ENCODE assay signal across 8 cellular contexts in genomic region chr20:40265872-40266533, GRCh38.
DNase-seq lines count a peak whose midpoint lies in the region; ATAC-seq and TF ChIP-seq lines count a peak whose summit lies in the region.

No MANE protein-coding gene starts in this region.

- no peak overlapping the region for H3K4me3 Mint-ChIP-seq in endodermal cell

- TF ChIP-seq RAD21 in neural cell (conservative IDR thresholded peaks at IDR 0.05) = no peak

- H3K4me3 ChIP-seq in endodermal cell (ENCODE audit: low read length) (no peak overlapping the region), neural cell (ENCODE audit: low read length) (no peak overlapping the region)

- H3K9me3 ChIP-seq in endodermal cell (ENCODE audit: control insufficient read depth, low read length) (no peaks in the 10 kb centered on the region), neural cell (ENCODE audit: low read length) (no peaks in the 10 kb centered on the region)

- ATAC-seq in HG03280 (IDR thresholded peaks at IDR 0.05; ENCODE audit: unreplicated experiment) = no peak
- no peak for ATAC-seq in GM18870 (IDR thresholded peaks at IDR 0.05; ENCODE audit: unreplicated experiment)
- ATAC-seq in HG03097 (IDR thresholded peaks at IDR 0.05; ENCODE audit: low FRiP score, unreplicated experiment) = no peak
- no peak for ATAC-seq in HG03342 (IDR thresholded peaks at IDR 0.05; ENCODE audit: unreplicated experiment)

- H3K9me3 Mint-ChIP-seq in endodermal cell = no peaks in the 10 kb centered on the region

- no peaks in the 10 kb centered on the region for H3K36me3 ChIP-seq in endodermal cell (ENCODE audit: control insufficient read depth, insufficient read depth, low read length)
- H3K36me3 ChIP-seq in neural cell (ENCODE audit: insufficient read depth, low read length) = no peaks in the 10 kb centered on the region

- DNase-seq in GM03348 (ENCODE audit: low spot score) (peak; percentile 57), NCI-H2227 treated with DMSO at 0.1 percent for 48 hours (lab: John Stamatoyannopoulos, UW) (peak; percentile 8), endodermal cell (peak; percentile 75)

- H3F3A ChIP-seq in neural cell (ENCODE audit: insufficient read depth, low read length, poor library complexity, severe bottlenecking) = no peaks in the 10 kb centered on the region

- no peak overlapping the region for H3K4me2 ChIP-seq in neural cell (ENCODE audit: low read length)

- no peaks in the 10 kb centered on the region for H3K79me2 ChIP-seq in neural cell (replicated peaks; ENCODE audit: insufficient read depth, low read length)

- H4K20me1 ChIP-seq in neural cell (ENCODE audit: insufficient read depth) = no peaks in the 10 kb centered on the region

- H3K27ac ChIP-seq in endodermal cell (ENCODE audit: low read depth, low read length) (no peak overlapping the region), neural cell (ENCODE audit: low read length) (no peak overlapping the region)

- TF ChIP-seq EP300 in neural cell (conservative IDR thresholded peaks at IDR 0.05; ENCODE audit: poor library complexity, severe bottlenecking) = no peak

- H3K27me3 Mint-ChIP-seq in endodermal cell (ENCODE audit: insufficient read depth) = no peaks in the 10 kb centered on the region

- H2AFZ ChIP-seq in neural cell (ENCODE audit: low read depth, low read length) = no peak overlapping the region

- H3K9ac ChIP-seq in endodermal cell (ENCODE audit: extremely low read depth, low read length, poor library complexity, severe bottlenecking) (no peak overlapping the region), neural cell (ENCODE audit: low read length) (no peak overlapping the region)

- WGBS in endodermal cell (ENCODE audit: insufficient coverage in 1 of 2, insufficient read length in 1 of 2), 2 experiments = 75 to 80% methylated on average over 2 to 5 of the region's 6 CpGs

- peak; percentile 81 for TF ChIP-seq CTCF in endodermal cell (conservative IDR thresholded peaks at IDR 0.05)
- peak; percentile 47 for TF ChIP-seq CTCF in neural cell (IDR thresholded peaks at IDR 0.05; ENCODE audit: poor library complexity, severe bottlenecking)

- no peaks in the 10 kb centered on the region for H3K36me3 Mint-ChIP-seq in endodermal cell (ENCODE audit: low read depth)

- H3K27ac Mint-ChIP-seq in endodermal cell = no peak overlapping the region

- H3K4me1 Mint-ChIP-seq in endodermal cell = peaks cover 51% of the 10 kb centered on the region

- no peaks in the 10 kb centered on the region for H3K9me2 ChIP-seq in neural cell (ENCODE audit: insufficient read depth, low read length)

- peaks cover 6% of the 10 kb centered on the region for H3K4me1 ChIP-seq in endodermal cell (ENCODE audit: control insufficient read depth, insufficient read depth, low read length)

- H3K27me3 ChIP-seq in endodermal cell (ENCODE audit: control insufficient read depth, insufficient read depth, low read length, poor library complexity, severe bottlenecking) (no peaks in the 10 kb centered on the region), neural cell (ENCODE audit: insufficient read depth, low read depth, low read length) (no peaks in the 10 kb centered on the region)

TF ChIP-seq in neural cell, 6 proteins besides CTCF, POLR2A, EP300 and RAD21:
- TF ChIP-seq POLR2AphosphoS5 (IDR thresholded peaks at IDR 0.05) (no peak), SMC3 (conservative IDR thresholded peaks at IDR 0.05; ENCODE audit: poor library complexity) (peak; percentile 45)

Comparison
In these comparisons a context has a peak if more than half of its experiments do, and no peak if none do; other contexts are left out.
1. DNase-seq: peak in every context shown above with its lines; median percentile 75 in endodermal cell; 57 in GM03348; 8 in NCI-H2227 treated with DMSO at 0.1 percent for 48 hours.